In genomic region chr14:67674139-67674479, GRCh38 we compare ENCODE assay signal across 8 cellular contexts. TPM values are rescaled to one million over a fixed set of nuclear protein-coding genes. Genes with fewer than 3 reads are reported as not detected.
DNase-seq lines count a peak whose midpoint lies in the region; ATAC-seq and TF ChIP-seq lines count a peak whose summit lies in the region.

No MANE protein-coding gene starts in this region.

- H3K9ac ChIP-seq in HCT116 (ENCODE audit: low read length) = peak overlapping the region; percentile 80
- peak overlapping the region; percentile 99 for H3K9ac ChIP-seq in SK-N-MC (ENCODE audit: insufficient read length)

- ATAC-seq in HCT116 = peak; percentile 86
- peak; percentile 69 for ATAC-seq in activated naive CD8-positive, alpha-beta T cell treated with anti-CD3 and anti-CD28 coated beads, Interleukin-2, amount 50 U/mL, for 24 hours
- ATAC-seq in aorta (ENCODE audit: low FRiP score) = peak; percentile 83

- CTCF ChIA-PET in HCT116 (lab: Charles Lee) = interaction anchor here (2.2 kb wide), 1 partner anchor 31 kb away, joined by 8 read pairs; no protein-coding TSS in a partner anchor

- DNase-seq in HCT116 (ENCODE audit: low read depth, low spot score) (peak; percentile 28), M059J (ENCODE audit: low read depth) (peak; percentile 75), SK-N-MC (ENCODE audit: low read depth, low spot score) (no peak), cardiac septum (ENCODE audit: low spot score) (peak; percentile 91), ovary (peak; percentile 45 to 72 (median 64)), aorta (peak; percentile 81 to 90)
- DNase-seq in activated naive CD8-positive, alpha-beta T cell treated with anti-CD3 and anti-CD28 coated beads, Interleukin-2, amount 50 U/mL, for 24 hours = peak; percentile 62

- no peaks in the 10 kb centered on the region for H4K20me1 ChIP-seq in HCT116 (ENCODE audit: insufficient read depth)

- BruUV-seq in HCT116 (replicated peaks; lab: Mats Ljungman, UMichigan) = no TSS peak

- peaks cover 30% of the 10 kb centered on the region for H3K4me1 Mint-ChIP-seq in activated naive CD8-positive, alpha-beta T cell treated with anti-CD3 and anti-CD28 coated beads, Interleukin-2, amount 50 U/mL, for 24 hours

- H3K27ac ChIP-seq in HCT116 (ENCODE audit: low read depth, low read length) (peak overlapping the region; percentile 94), SK-N-MC (no peak overlapping the region), ovary (peak overlapping the region; percentile 92 to 99), aorta (ENCODE audit: low read depth in 1 of 2, low read length in 2 of 2) (peak overlapping the region in 1 of 2 donors; percentile 96)

- peaks cover 49% of the 10 kb centered on the region for H3K79me2 ChIP-seq in HCT116 (ENCODE audit: insufficient read depth, low read length)

- TF ChIP-seq CTCF in HCT116 (IDR thresholded peaks at IDR 0.05 in 2 of 3, conservative IDR thresholded peaks at IDR 0.05 in 1 of 3; ENCODE audit: borderline replicate concordance in 1 of 3, insufficient read depth in 1 of 3, low read depth in 2 of 3, low read length in 2 of 3) (peak in 1 of 3 experiments; percentile 17; a peak in 1 of 6 replicates), ovary (IDR thresholded peaks at IDR 0.05) (no peak)

- POLR2A ChIA-PET in HCT116 (lab: Charles Lee) = no interaction called here

- intact Hi-C loops in HCT116 (cut with micrococcal nuclease) = no loop called here
- intact Hi-C loops in cardiac septum (cut with DNase I) = loop anchor here (1.0 kb wide), 2 partner anchors 21 to 74 kb away; partner anchors contain the start of genes PIGH and RDH11
- intact Hi-C loops in ovary (cut with DNase I) = loop anchor here in 1 of 4 donors (5.0 kb wide), 1 partner anchor 72 kb away; the partner anchor contains the start of gene PIGH
- intact Hi-C loops in aorta (cut with DNase I) = loop anchor here in 1 of 2 donors (2.0 kb wide), 1 partner anchor 55 kb away; the partner anchor contains the start of gene ARG2

- peaks cover 16% of the 10 kb centered on the region for H3K36me3 Mint-ChIP-seq in activated naive CD8-positive, alpha-beta T cell treated with anti-CD3 and anti-CD28 coated beads, Interleukin-2, amount 50 U/mL, for 24 hours (ENCODE audit: low read depth)

- RAD21 ChIA-PET in HCT116 (lab: Charles Lee; ENCODE audit: low non-redundant PET in 1 of 2, low total read pairs in 2 of 2, uncharacterized antibody in 2 of 2, unreplicated experiment in 2 of 2) = interaction anchor here in 1 of 2 experiments (0.6 to 1.5 kb wide), 2 partner anchors 13 to 30 kb away, joined by 3 read pairs; no protein-coding TSS in a partner anchor

- no peak for TF ChIP-seq RAD21 in HCT116 (IDR thresholded peaks at IDR 0.05; ENCODE audit: low read depth)

- no peaks in the 10 kb centered on the region for H3K9me3 Mint-ChIP-seq in activated naive CD8-positive, alpha-beta T cell treated with anti-CD3 and anti-CD28 coated beads, Interleukin-2, amount 50 U/mL, for 24 hours

- H3K27me3 ChIP-seq in HCT116 (ENCODE audit: insufficient read depth, low read length) (no peaks in the 10 kb centered on the region), ovary (no peaks in the 10 kb centered on the region), aorta (ENCODE audit: control insufficient read depth in 1 of 2, insufficient read depth in 2 of 2, low read length in 1 of 2) (no peaks in the 10 kb centered on the region)

- TF ChIP-seq EP300 in ovary (IDR thresholded peaks at IDR 0.05) = no peak

- no peak for TF ChIP-seq POLR2A in HCT116 (IDR thresholded peaks at IDR 0.05; ENCODE audit: borderline replicate concordance, extremely low read depth, insufficient read depth, insufficient read length)
- TF ChIP-seq POLR2A in ovary (IDR thresholded peaks at IDR 0.05) = no peak

- peak overlapping the region; percentile 91 for H3K4me3 Mint-ChIP-seq in activated naive CD8-positive, alpha-beta T cell treated with anti-CD3 and anti-CD28 coated beads, Interleukin-2, amount 50 U/mL, for 24 hours

- H3K4me3 ChIP-seq in GM08714 (ENCODE audit: low read length) (peak overlapping the region; percentile 89), HCT116 (replicated peaks in 1 of 2; ENCODE audit: low read depth in 1 of 2, low read length in 2 of 2) (peak overlapping the region; percentile 68 to 80), SK-N-MC (peak overlapping the region; percentile 95), ovary (peak overlapping the region; percentile 97), aorta (ENCODE audit: low read length in 2 of 2) (peak overlapping the region; percentile 54 to 98)

- 0 to 1% (median 1%) methylated on average over 12 to 25 of the region's 25 CpGs for WGBS in ovary, 3 donors
- WGBS in aorta, 2 donors = 0% methylated on average over 15 to 25 of the region's 25 CpGs

- no peaks in the 10 kb centered on the region for H3K9me3 ChIP-seq in HCT116 (ENCODE audit: control insufficient read depth in 1 of 2, insufficient read depth in 1 of 2, low read depth in 1 of 2, low read length in 2 of 2)
- no peaks in the 10 kb centered on the region for H3K9me3 ChIP-seq in SK-N-MC (ENCODE audit: low read depth, low read length)
- H3K9me3 ChIP-seq in ovary = no peaks in the 10 kb centered on the region
- no peaks in the 10 kb centered on the region for H3K9me3 ChIP-seq in aorta (ENCODE audit: control insufficient read depth, low read length)

- H3K4me1 ChIP-seq in HCT116 (ENCODE audit: control insufficient read depth in 1 of 2, insufficient read depth in 2 of 2, low read length in 2 of 2) = peaks cover 4 to 19% of the 10 kb centered on the region in 2 experiments
- peaks cover 6% of the 10 kb centered on the region for H3K4me1 ChIP-seq in ovary (ENCODE audit: insufficient read depth)
- H3K4me1 ChIP-seq in aorta (ENCODE audit: control insufficient read depth in 1 of 2, insufficient read depth in 2 of 2, low read length in 2 of 2) = peaks cover 0 to 1% of the 10 kb centered on the region in 2 donors

- H3K4me2 ChIP-seq in HCT116 (ENCODE audit: low read length) = peak overlapping the region; percentile 83

- H3K36me3 ChIP-seq in HCT116 (ENCODE audit: control insufficient read depth in 1 of 2, insufficient read depth in 2 of 2, low read length in 2 of 2) = peaks cover 10 to 14% of the 10 kb centered on the region in 2 experiments; a peak in 3 of 4 replicates
- peaks cover 18% of the 10 kb centered on the region for H3K36me3 ChIP-seq in SK-N-MC (ENCODE audit: insufficient read depth, low read length)
- no peaks in the 10 kb centered on the region for H3K36me3 ChIP-seq in ovary
- peaks cover 0 to 3% of the 10 kb centered on the region in 2 donors for H3K36me3 ChIP-seq in aorta (ENCODE audit: control insufficient read depth in 1 of 2, insufficient read depth in 2 of 2, low read length in 1 of 2)

- no peaks in the 10 kb centered on the region for H3K27me3 Mint-ChIP-seq in activated naive CD8-positive, alpha-beta T cell treated with anti-CD3 and anti-CD28 coated beads, Interleukin-2, amount 50 U/mL, for 24 hours

- H3K9me2 ChIP-seq in HCT116 (ENCODE audit: insufficient read depth) = no peaks in the 10 kb centered on the region

- H3K27ac Mint-ChIP-seq in activated naive CD8-positive, alpha-beta T cell treated with anti-CD3 and anti-CD28 coated beads, Interleukin-2, amount 50 U/mL, for 24 hours = peak overlapping the region; percentile 75

- no peak overlapping the region for H2AFZ ChIP-seq in HCT116 (ENCODE audit: low read depth, low read length, poor library complexity, severe bottlenecking)

TF ChIP-seq in HCT116, 20 proteins besides CTCF, POLR2A, EP300 and RAD21:
- TF ChIP-seq JUND (IDR thresholded peaks at IDR 0.05) = no peak

RNA-seq across cellular contexts. Expression of gene VTI1B, which starts 0.3 kb away (rescaled TPM):
- total RNA-seq in HCT116 (2021; ENCODE audit: unreplicated experiment) (86.3 TPM), cardiac septum (115 TPM), ovary (10 to 100 TPM; 34.6 to 76.5 (median 64.7) TPM), aorta (10 to 100 TPM; 94.0 to 95.4 TPM)
- 52.4 and 59.3 TPM in 2 replicates for polyA plus RNA-seq in HCT116 (2012)
- 54.6 and 54.9 TPM in 2 replicates for total RNA-seq in M059J (2014; rRNA removed; shearing (Covaris generic))
- polyA plus RNA-seq in ovary (10 to 100 TPM; 41.6 to 93.1 TPM), aorta (100 to 1,000 TPM in 1 of 2 donors, 10 to 100 TPM in 1; 88.9 to 140 TPM)

RNA-seq across cellular contexts. Expression of gene RDH11, which starts 21.5 kb away (rescaled TPM):
- total RNA-seq in HCT116 (2021; ENCODE audit: unreplicated experiment) = 54.6 TPM
- 57.1 and 70.0 TPM in 2 replicates for polyA plus RNA-seq in HCT116 (2012)
- 127 and 140 TPM in 2 replicates for total RNA-seq in M059J (2014; rRNA removed; shearing (Covaris generic))
- 18.3 TPM for total RNA-seq in cardiac septum
- total RNA-seq in ovary = 10 to 100 TPM; 30.3 to 46.9 (median 36.6) TPM
- 10 to 100 TPM; 32.7 to 90.0 TPM for polyA plus RNA-seq in ovary
- total RNA-seq in aorta = 10 to 100 TPM; 34.8 to 38.7 TPM
- polyA plus RNA-seq in aorta = 10 to 100 TPM; 24.2 to 36.9 TPM

RNA-seq across cellular contexts. Expression of gene RDH12, which starts 27.6 kb away (rescaled TPM):
- total RNA-seq in HCT116 (2021; ENCODE audit: unreplicated experiment) (0.27 TPM), cardiac septum (not detected), ovary (under 1 TPM in 1 of 7 donors, not detected in 6; 0.30 TPM), aorta (not detected)
- 0.40 and 0.64 TPM in 2 replicates for polyA plus RNA-seq in HCT116 (2012)
- 0.05 and 0.20 TPM in 2 replicates for total RNA-seq in M059J (2014; rRNA removed; shearing (Covaris generic))
- polyA plus RNA-seq in ovary (under 1 TPM in 1 of 2 donors, not detected in 1; 0.10 TPM), aorta (under 1 TPM in 1 of 2 donors, not detected in 1; 0.50 TPM)

RNA-seq across cellular contexts. Expression of gene ARG2, which starts 54.4 kb away (rescaled TPM):
- 7.0 TPM for total RNA-seq in HCT116 (2021; ENCODE audit: unreplicated experiment)
- polyA plus RNA-seq in HCT116 (2012) = 16.1 and 17.3 TPM in 2 replicates
- total RNA-seq in M059J (2014; rRNA removed; shearing (Covaris generic)) = 22.6 and 26.4 TPM in 2 replicates
- total RNA-seq in cardiac septum = 1.6 TPM
- 10 to 100 TPM in 4 of 7 donors, 1 to 10 TPM in 3; 1.4 to 33.7 (median 10.5) TPM for total RNA-seq in ovary
- polyA plus RNA-seq in ovary = 1 to 10 TPM; 2.9 to 3.9 TPM
- 1 to 10 TPM; 4.1 to 8.5 TPM for total RNA-seq in aorta
- polyA plus RNA-seq in aorta = 1 to 10 TPM; 4.8 to 7.4 TPM
